In genomic region chr13:33817843-33818661, GRCh38 we compare ENCODE assay signal across 8 cellular contexts. TPM values are rescaled to one million over a fixed set of nuclear protein-coding genes. Genes with fewer than 3 reads are reported as not detected.
DNase-seq lines count a peak whose midpoint lies in the region; FAIRE-seq and TF ChIP-seq lines count a peak whose summit lies in the region.

Gene RFC3 (plus strand): TSS chr13:33818149. CDS start chr13:33818179, 30 bp downstream.

- no peaks in the 10 kb centered on the region for H3K9me3 Mint-ChIP-seq in activated naive CD4-positive, alpha-beta T cell treated with anti-CD3 and anti-CD28 coated beads for 36 hours

- H3K27ac Mint-ChIP-seq in activated naive CD4-positive, alpha-beta T cell treated with anti-CD3 and anti-CD28 coated beads for 36 hours = peak within 1 kb of the TSS; percentile 90

- H3K4me1 ChIP-seq in neutrophil (ENCODE audit: control insufficient read depth in 1 of 2, insufficient read depth in 1 of 2, low read depth in 1 of 2, low read length in 1 of 2) = peaks cover 10 to 11% of the 10 kb centered on the region in 2 experiments

- POLR2A ChIA-PET in HEK293T (lab: Yijun Ruan, JAX) = interaction anchor here (0.8 to 1.0 kb wide), 3 partner anchors 9 to 32 kb away, joined by 3 to 7 read pairs (median 3); no protein-coding TSS in a partner anchor

- peak; percentile 15 for TF ChIP-seq CTCF in neutrophil (IDR thresholded peaks at IDR 0.05)

- peak within 1 kb of the TSS; percentile 53 for H3K27ac ChIP-seq in neutrophil

- H3K9me3 ChIP-seq in neutrophil = no peaks in the 10 kb centered on the region

- H3K27me3 ChIP-seq in neutrophil = peaks cover 18% of the 10 kb centered on the region

- H3K36me3 Mint-ChIP-seq in activated naive CD4-positive, alpha-beta T cell treated with anti-CD3 and anti-CD28 coated beads for 36 hours (ENCODE audit: low read depth) = peaks cover 29% of the 10 kb centered on the region

- peak within 1 kb of the TSS; percentile 74 to 81 for H3K4me3 ChIP-seq in neutrophil (ENCODE audit: low read depth in 1 of 2, low read length in 1 of 2)

- FAIRE-seq in frontal cortex (lab: Jason Lieb, UNC) = peak; percentile 17

- H3K27me3 Mint-ChIP-seq in activated naive CD4-positive, alpha-beta T cell treated with anti-CD3 and anti-CD28 coated beads for 36 hours (ENCODE audit: low read depth) = no peaks in the 10 kb centered on the region

- intact Hi-C loops in activated naive CD4-positive, alpha-beta T cell treated with anti-CD3 and anti-CD28 coated beads for 36 hours (cut with micrococcal nuclease) = loop anchor here (1.0 to 10.0 kb wide), 8 partner anchors 31 to 1391 kb away; partner anchors contain the start of genes NBEA and PDS5B

- CTCF ChIA-PET in HEK293T (lab: Yijun Ruan, JAX) = no interaction called here
- CTCF ChIA-PET in activated naive CD4-positive, alpha-beta T cell treated with anti-CD3 and anti-CD28 coated beads for 36 hours (lab: Charles Lee) = interaction anchor here (0.5 to 0.7 kb wide), 2 partner anchors 31 to 69 kb away, joined by 3 read pairs; no protein-coding TSS in a partner anchor

- peak; percentile 93 for DNase-seq in GF-D8 (lab: John Stamatoyannopoulos, UW)
- peak; percentile 87 for DNase-seq in HEK293T (ENCODE audit: extremely low spot score)
- peak; percentile 98 for DNase-seq in NAMALWA (ENCODE audit: low spot score)
- peak; percentile 95 for DNase-seq in SK-N-DZ (ENCODE audit: low spot score)
- DNase-seq in activated naive CD4-positive, alpha-beta T cell treated with anti-CD3 and anti-CD28 coated beads for 36 hours = peak; percentile 96
- DNase-seq in frontal cortex (ENCODE audit: low spot score in 2 of 2) = peak; percentile 59 to 87
- DNase-seq in superior temporal gyrus (ENCODE audit: extremely low spot score) = peak; percentile 96

- H3K4me3 Mint-ChIP-seq in activated naive CD4-positive, alpha-beta T cell treated with anti-CD3 and anti-CD28 coated beads for 36 hours = peak within 1 kb of the TSS; percentile 94

- peaks cover 4% of the 10 kb centered on the region for H3K36me3 ChIP-seq in neutrophil

- peaks cover 27% of the 10 kb centered on the region for H3K4me1 Mint-ChIP-seq in activated naive CD4-positive, alpha-beta T cell treated with anti-CD3 and anti-CD28 coated beads for 36 hours (ENCODE audit: low read depth)

TF ChIP-seq in HEK293T, 16 proteins besides CTCF, POLR2A, EP300 and RAD21:
- no peak for TF ChIP-seq NFRKB (IDR thresholded peaks at IDR 0.05)
- no peak for TF ChIP-seq FOXA1 (IDR thresholded peaks at IDR 0.05)
- peak; percentile 89 for TF ChIP-seq L3MBTL2 (conservative IDR thresholded peaks at IDR 0.05)
- peak; percentile 35 for TF ChIP-seq ELF4 (IDR thresholded peaks at IDR 0.05)

RNA-seq across cellular contexts. Expression of gene RFC3, which starts in this region (rescaled TPM):
- 121 and 125 TPM in 2 replicates for polyA plus RNA-seq in SK-N-DZ (2014; cell fraction: cytosol; rRNA removed)
- 108 and 120 TPM in 2 replicates for polyA plus RNA-seq in SK-N-DZ (2014; cell fraction: nucleus; rRNA removed)
- 10 to 100 TPM; 51.6 TPM for total RNA-seq in activated naive CD4-positive, alpha-beta T cell treated with anti-CD3 and anti-CD28 coated beads for 36 hours
- 15.9 TPM for total RNA-seq in frontal cortex

Comparison
In these comparisons a context has a peak if more than half of its experiments do, and no peak if none do; other contexts are left out.
1. Peak in every context shown above with its lines: DNase-seq, H3K4me3 ChIP-seq and H3K27ac ChIP-seq.